ENCODE assay signal across 1 cellular context in the genomic region with DNA sequence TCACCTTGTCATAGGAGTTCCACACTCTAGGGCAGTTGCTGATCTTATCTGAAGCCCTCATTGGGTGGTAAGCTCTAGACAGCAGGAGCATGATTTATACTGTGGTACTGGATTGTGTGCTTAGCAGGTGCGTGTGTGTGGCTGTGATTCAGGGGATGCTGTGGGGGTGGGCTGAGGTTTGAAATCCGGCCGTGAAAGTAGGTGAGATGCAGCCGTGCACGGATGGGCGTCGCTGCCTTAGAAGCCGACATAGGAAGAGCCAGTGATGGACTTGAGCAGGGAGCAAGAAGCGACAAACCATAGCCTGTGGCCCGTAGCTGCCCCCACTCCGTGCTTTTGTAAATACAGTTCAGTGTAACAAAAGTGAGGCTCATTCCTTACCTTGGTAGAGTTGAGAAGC.
TF ChIP-seq lines count a peak whose summit lies in the region.

No MANE protein-coding gene starts in this region.

TF ChIP-seq in WTC11, 78 proteins besides CTCF, POLR2A, EP300 and RAD21 (continued from another document):
- TF ChIP-seq, protein P1, sequence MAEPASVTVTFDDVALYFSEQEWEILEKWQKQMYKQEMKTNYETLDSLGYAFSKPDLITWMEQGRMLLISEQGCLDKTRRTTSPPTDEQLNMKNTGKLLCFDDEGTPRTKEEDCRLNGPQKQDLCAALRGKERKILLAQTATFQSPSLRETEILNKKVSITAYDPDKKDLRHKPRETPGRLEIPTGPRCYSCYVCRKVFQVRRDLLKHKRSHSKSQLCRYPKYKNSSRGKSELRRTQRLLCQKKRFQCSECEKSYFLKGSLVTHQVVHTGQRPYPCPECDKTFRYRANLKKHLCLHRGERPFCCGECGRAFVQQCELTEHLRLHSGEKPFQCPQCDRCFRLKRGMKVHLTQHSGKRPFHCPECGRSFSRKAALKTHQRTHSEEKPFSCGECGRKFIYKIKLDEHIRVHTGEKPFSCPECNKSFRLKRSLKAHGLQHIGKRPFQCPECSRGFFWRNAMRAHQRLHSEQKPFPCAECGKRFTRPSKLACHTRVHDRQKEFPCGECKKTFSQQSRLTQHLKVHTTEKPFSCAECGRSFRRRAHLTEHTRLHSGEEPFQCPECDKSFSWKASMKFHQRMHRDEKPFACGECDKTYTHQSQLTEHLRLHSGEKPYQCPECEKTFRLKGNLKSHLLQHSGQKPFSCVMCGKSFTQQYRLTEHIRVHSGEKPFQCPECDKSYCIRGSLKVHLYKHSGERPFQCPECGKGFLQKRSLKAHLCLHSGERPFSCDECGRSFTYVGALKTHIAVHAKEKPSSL (CRISPR knock-in tag; conservative IDR thresholded peaks at IDR 0.05): no peak
- TF ChIP-seq ZNF138 (CRISPR knock-in tag; conservative IDR thresholded peaks at IDR 0.05): no peak
- TF ChIP-seq GABPB1 (CRISPR knock-in tag; IDR thresholded peaks at IDR 0.05): no peak
- no peak for TF ChIP-seq GRHL2 (CRISPR knock-in tag; IDR thresholded peaks at IDR 0.05; ENCODE audit: insufficient replicate concordance, severe bottlenecking)
- no peak for TF ChIP-seq RORB (CRISPR knock-in tag; IDR thresholded peaks at IDR 0.05)
- no peak for TF ChIP-seq FOXP1 (CRISPR knock-in tag; IDR thresholded peaks at IDR 0.05; ENCODE audit: borderline replicate concordance)
- no peak for TF ChIP-seq TCF7 (CRISPR knock-in tag; IDR thresholded peaks at IDR 0.05; ENCODE audit: low read depth)
- no peak for TF ChIP-seq KAT7 (CRISPR knock-in tag; IDR thresholded peaks at IDR 0.05; ENCODE audit: borderline replicate concordance)
- TF ChIP-seq SOX15 (CRISPR knock-in tag; IDR thresholded peaks at IDR 0.05): no peak
- no peak for TF ChIP-seq ESRRA (CRISPR knock-in tag; IDR thresholded peaks at IDR 0.05; ENCODE audit: borderline replicate concordance)
